1 cellular context compared by ENCODE assay signal in genomic region chr10:119616879-119617580, GRCh38.
TF ChIP-seq lines count a peak whose summit lies in the region.

No MANE protein-coding gene starts in this region.

TF ChIP-seq in K562, 482 proteins besides CTCF, POLR2A, EP300 and RAD21 (continued from another document and continues in another):
- TF ChIP-seq, protein P1, sequence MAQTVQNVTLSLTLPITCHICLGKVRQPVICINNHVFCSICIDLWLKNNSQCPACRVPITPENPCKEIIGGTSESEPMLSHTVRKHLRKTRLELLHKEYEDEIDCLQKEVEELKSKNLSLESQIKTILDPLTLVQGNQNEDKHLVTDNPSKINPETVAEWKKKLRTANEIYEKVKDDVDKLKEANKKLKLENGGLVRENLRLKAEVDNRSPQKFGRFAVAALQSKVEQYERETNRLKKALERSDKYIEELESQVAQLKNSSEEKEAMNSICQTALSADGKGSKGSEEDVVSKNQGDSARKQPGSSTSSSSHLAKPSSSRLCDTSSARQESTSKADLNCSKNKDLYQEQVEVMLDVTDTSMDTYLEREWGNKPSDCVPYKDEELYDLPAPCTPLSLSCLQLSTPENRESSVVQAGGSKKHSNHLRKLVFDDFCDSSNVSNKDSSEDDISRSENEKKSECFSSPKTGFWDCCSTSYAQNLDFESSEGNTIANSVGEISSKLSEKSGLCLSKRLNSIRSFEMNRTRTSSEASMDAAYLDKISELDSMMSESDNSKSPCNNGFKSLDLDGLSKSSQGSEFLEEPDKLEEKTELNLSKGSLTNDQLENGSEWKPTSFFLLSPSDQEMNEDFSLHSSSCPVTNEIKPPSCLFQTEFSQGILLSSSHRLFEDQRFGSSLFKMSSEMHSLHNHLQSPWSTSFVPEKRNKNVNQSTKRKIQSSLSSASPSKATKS (CRISPR knock-in tag; IDR thresholded peaks at IDR 0.05) = no peak
- TF ChIP-seq, protein P2, sequence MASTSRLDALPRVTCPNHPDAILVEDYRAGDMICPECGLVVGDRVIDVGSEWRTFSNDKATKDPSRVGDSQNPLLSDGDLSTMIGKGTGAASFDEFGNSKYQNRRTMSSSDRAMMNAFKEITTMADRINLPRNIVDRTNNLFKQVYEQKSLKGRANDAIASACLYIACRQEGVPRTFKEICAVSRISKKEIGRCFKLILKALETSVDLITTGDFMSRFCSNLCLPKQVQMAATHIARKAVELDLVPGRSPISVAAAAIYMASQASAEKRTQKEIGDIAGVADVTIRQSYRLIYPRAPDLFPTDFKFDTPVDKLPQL (IDR thresholded peaks at IDR 0.05; ENCODE audit: extremely low read depth, insufficient read length) = no peak
- TF ChIP-seq, protein P3, sequence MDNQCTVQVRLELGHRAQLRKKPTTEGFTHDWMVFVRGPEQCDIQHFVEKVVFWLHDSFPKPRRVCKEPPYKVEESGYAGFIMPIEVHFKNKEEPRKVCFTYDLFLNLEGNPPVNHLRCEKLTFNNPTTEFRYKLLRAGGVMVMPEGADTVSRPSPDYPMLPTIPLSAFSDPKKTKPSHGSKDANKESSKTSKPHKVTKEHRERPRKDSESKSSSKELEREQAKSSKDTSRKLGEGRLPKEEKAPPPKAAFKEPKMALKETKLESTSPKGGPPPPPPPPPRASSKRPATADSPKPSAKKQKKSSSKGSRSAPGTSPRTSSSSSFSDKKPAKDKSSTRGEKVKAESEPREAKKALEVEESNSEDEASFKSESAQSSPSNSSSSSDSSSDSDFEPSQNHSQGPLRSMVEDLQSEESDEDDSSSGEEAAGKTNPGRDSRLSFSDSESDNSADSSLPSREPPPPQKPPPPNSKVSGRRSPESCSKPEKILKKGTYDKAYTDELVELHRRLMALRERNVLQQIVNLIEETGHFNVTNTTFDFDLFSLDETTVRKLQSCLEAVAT (IDR thresholded peaks at IDR 0.05) = no peak
- TF ChIP-seq, protein P4, sequence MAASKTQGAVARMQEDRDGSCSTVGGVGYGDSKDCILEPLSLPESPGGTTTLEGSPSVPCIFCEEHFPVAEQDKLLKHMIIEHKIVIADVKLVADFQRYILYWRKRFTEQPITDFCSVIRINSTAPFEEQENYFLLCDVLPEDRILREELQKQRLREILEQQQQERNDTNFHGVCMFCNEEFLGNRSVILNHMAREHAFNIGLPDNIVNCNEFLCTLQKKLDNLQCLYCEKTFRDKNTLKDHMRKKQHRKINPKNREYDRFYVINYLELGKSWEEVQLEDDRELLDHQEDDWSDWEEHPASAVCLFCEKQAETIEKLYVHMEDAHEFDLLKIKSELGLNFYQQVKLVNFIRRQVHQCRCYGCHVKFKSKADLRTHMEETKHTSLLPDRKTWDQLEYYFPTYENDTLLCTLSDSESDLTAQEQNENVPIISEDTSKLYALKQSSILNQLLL (CRISPR knock-in tag; IDR thresholded peaks at IDR 0.05; ENCODE audit: borderline replicate concordance) = no peak
- TF ChIP-seq ATF4 (CRISPR knock-in tag; IDR thresholded peaks at IDR 0.05) (no peak), PCBP2 (IDR thresholded peaks at IDR 0.05; ENCODE audit: low read depth, low read length, poor library complexity, severe bottlenecking) (no peak), RBM25 (IDR thresholded peaks at IDR 0.05; ENCODE audit: low read depth, low read length, severe bottlenecking) (no peak), ZNF23 (CRISPR knock-in tag; IDR thresholded peaks at IDR 0.05) (no peak), BCOR (IDR thresholded peaks at IDR 0.05) (no peak), TFE3 (CRISPR knock-in tag; IDR thresholded peaks at IDR 0.05) (no peak), SMAD3 (CRISPR knock-in tag; conservative IDR thresholded peaks at IDR 0.05) (no peak), FOXK1 (CRISPR knock-in tag; IDR thresholded peaks at IDR 0.05; ENCODE audit: borderline replicate concordance) (no peak), ATF1 (CRISPR knock-in tag; IDR thresholded peaks at IDR 0.05) (no peak), ATF1 (tag; IDR thresholded peaks at IDR 0.05) (no peak), SOX6 (IDR thresholded peaks at IDR 0.05) (no peak), ZBTB17 (CRISPR knock-in tag; IDR thresholded peaks at IDR 0.05) (no peak), ESRRA (IDR thresholded peaks at IDR 0.05; ENCODE audit: borderline replicate concordance, low read depth) (peak; percentile 71), ZNF124 (CRISPR knock-in tag; IDR thresholded peaks at IDR 0.05) (no peak), KAT2B (IDR thresholded peaks at IDR 0.05; ENCODE audit: low read depth, low read length) (no peak), ZNF143 (CRISPR knock-in tag; IDR thresholded peaks at IDR 0.05) (no peak), MEF2A (IDR thresholded peaks at IDR 0.05; ENCODE audit: control insufficient read depth, low read depth, low read length) (no peak), NR2C1 (IDR thresholded peaks at IDR 0.05) (peak; percentile 50; the same call in 1 of the 2 replicates), NR2C1 (tag; IDR thresholded peaks at IDR 0.05) (peak; percentile 76), ZNF764 (CRISPR knock-in tag; IDR thresholded peaks at IDR 0.05; ENCODE audit: low read depth) (no peak), FOXP4 (CRISPR knock-in tag; IDR thresholded peaks at IDR 0.05; ENCODE audit: borderline replicate concordance) (no peak), CUX1 (CRISPR knock-in tag; IDR thresholded peaks at IDR 0.05) (no peak), ZNF609 (CRISPR knock-in tag; IDR thresholded peaks at IDR 0.05; ENCODE audit: borderline replicate concordance) (no peak), ZNF436 (CRISPR knock-in tag; IDR thresholded peaks at IDR 0.05) (no peak), ZNF41 (CRISPR knock-in tag; conservative IDR thresholded peaks at IDR 0.05) (no peak), CCNT2 (IDR thresholded peaks at IDR 0.05; ENCODE audit: borderline replicate concordance, extremely low read depth, insufficient read length, low read depth, low read length) (no peak), KAT8 (IDR thresholded peaks at IDR 0.05; ENCODE audit: low read depth) (no peak), TSC22D4 (tag; IDR thresholded peaks at IDR 0.05) (no peak), MAFG (tag; conservative IDR thresholded peaks at IDR 0.05) (no peak)
- TF ChIP-seq, protein P5, sequence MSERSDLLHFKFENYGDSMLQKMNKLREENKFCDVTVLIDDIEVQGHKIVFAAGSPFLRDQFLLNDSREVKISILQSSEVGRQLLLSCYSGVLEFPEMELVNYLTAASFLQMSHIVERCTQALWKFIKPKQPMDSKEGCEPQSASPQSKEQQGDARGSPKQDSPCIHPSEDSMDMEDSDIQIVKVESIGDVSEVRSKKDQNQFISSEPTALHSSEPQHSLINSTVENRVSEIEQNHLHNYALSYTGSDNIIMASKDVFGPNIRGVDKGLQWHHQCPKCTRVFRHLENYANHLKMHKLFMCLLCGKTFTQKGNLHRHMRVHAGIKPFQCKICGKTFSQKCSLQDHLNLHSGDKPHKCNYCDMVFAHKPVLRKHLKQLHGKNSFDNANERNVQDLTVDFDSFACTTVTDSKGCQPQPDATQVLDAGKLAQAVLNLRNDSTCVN (CRISPR knock-in tag; IDR thresholded peaks at IDR 0.05) = no peak
- TF ChIP-seq, protein P6, sequence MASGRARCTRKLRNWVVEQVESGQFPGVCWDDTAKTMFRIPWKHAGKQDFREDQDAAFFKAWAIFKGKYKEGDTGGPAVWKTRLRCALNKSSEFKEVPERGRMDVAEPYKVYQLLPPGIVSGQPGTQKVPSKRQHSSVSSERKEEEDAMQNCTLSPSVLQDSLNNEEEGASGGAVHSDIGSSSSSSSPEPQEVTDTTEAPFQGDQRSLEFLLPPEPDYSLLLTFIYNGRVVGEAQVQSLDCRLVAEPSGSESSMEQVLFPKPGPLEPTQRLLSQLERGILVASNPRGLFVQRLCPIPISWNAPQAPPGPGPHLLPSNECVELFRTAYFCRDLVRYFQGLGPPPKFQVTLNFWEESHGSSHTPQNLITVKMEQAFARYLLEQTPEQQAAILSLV (tag; IDR thresholded peaks at IDR 0.05) = no peak
